10 cellular contexts compared by ENCODE assay signal in the genomic region with DNA sequence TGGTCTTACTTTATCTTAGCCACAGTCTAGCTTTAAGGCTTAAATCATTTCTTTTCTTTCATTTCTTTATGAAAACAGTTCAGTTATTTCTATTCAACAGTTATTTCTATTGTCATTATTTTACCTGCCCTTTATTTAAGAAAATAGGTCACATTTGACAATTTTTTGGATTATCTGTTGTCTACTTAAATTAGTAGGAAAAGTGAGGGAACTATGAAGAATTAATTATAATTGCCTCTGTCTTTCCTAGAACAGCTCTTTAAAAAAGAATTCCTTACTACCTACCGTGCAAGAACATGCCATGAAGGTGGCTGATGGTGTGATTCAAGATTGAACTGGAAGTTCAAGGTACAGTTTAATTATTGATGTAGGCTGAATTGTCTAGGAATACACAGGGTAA. TPM values are rescaled to one million over a fixed set of nuclear protein-coding genes. Genes with fewer than 3 reads are reported as not detected.
"Had no signal": no experiment of that assay in that cellular context is flagged by ENCODE, and none has a peak within 500 bp of the region (broad histone marks: within the 10 kb centered on the region; RNA-seq: fewer than 3 reads in every experiment).

OR4C6 (plus strand) TSS at position 301 of the 400 bp plus-strand sequence. CDS start 2,966 bp downstream, outside the sequence.

- H3K4me3 ChIP-seq: GM23248, GM23338, HAP-1 had no signal

- H3K27ac ChIP-seq: GM23248 had no signal

- DNase-seq: GM23248, GOT3, H7, H9, HCEC 1CT, HFFc6 had no signal

- H3K9me3 ChIP-seq: HAP-1 had no signal

- H3K9ac ChIP-seq: GM23248 had no signal

- H3K36me3 ChIP-seq: HAP-1 had no signal

- H3K4me2 ChIP-seq: GM23338 had no signal

- H2AFZ ChIP-seq: GM23248, GM23338 had no signal

- ATAC-seq: GM23338, HCT116 had no signal

- H3K4me1 ChIP-seq: HAP-1 had no signal

RNA-seq across cellular contexts. Expression of gene OR4C6, which starts in this region (rescaled TPM):
- total RNA-seq: GM23248, GM23338, H1, H7, H9, HFFc6 had no signal
